ENCODE assay signal across 17 cellular contexts in genomic region chr1:160630523-160631087, GRCh38. TPM values are rescaled to one million over a fixed set of nuclear protein-coding genes. Genes with fewer than 3 reads are reported as not detected.
A peak's percentile ranks its signal among the peaks of the same experiment; 100 is the strongest.
DNase-seq lines count a peak whose midpoint lies in the region; ATAC-seq and TF ChIP-seq lines count a peak whose summit lies in the region.
"Had no signal": no experiment of that assay in that cellular context is flagged by ENCODE, and none has a peak within 500 bp of the region (broad histone marks: within the 10 kb centered on the region; RNA-seq: fewer than 3 reads in every experiment).

No MANE protein-coding gene starts in this region.

- peaks cover 95% of the 10 kb centered on the region for H3K4me1 Mint-ChIP-seq in activated CD4-positive, alpha-beta T cell treated with anti-CD3 and anti-CD28 coated beads, Interleukin-2, amount 10 ng/mL, durations not matched to agents 7 days and 5 days
- H3K4me1 Mint-ChIP-seq in activated naive CD8-positive, alpha-beta T cell (ENCODE audit: low read depth): peaks cover 96% of the 10 kb centered on the region

- H3K27ac ChIP-seq in smooth muscle cell (ENCODE audit: low read depth): no peak overlapping the region
- H3K27ac ChIP-seq: GM23248 had no signal

- no peaks in the 10 kb centered on the region for H3K27me3 Mint-ChIP-seq in activated CD4-positive, alpha-beta T cell treated with anti-CD3 and anti-CD28 coated beads, Interleukin-2, amount 10 ng/mL, durations not matched to agents 7 days and 5 days
- H3K27me3 Mint-ChIP-seq in activated naive CD8-positive, alpha-beta T cell: no peaks in the 10 kb centered on the region

- peaks cover 89% of the 10 kb centered on the region for H3K36me3 Mint-ChIP-seq in activated CD4-positive, alpha-beta T cell treated with anti-CD3 and anti-CD28 coated beads, Interleukin-2, amount 10 ng/mL, durations not matched to agents 7 days and 5 days (ENCODE audit: low read depth)
- peaks cover 50% of the 10 kb centered on the region for H3K36me3 Mint-ChIP-seq in activated naive CD8-positive, alpha-beta T cell
- H3K36me3 Mint-ChIP-seq: WTC11 had no signal

- H3F3A ChIP-seq in smooth muscle cell (ENCODE audit: low read depth): peaks cover 4% of the 10 kb centered on the region

- no peak overlapping the region for H3K9ac ChIP-seq in smooth muscle cell (ENCODE audit: low read depth)
- H3K9ac ChIP-seq: GM23248 had no signal

- H4K20me1 ChIP-seq in smooth muscle cell (ENCODE audit: low read depth): no peaks in the 10 kb centered on the region

- peak overlapping the region; percentile 94 for H3K27ac Mint-ChIP-seq in activated CD4-positive, alpha-beta T cell treated with anti-CD3 and anti-CD28 coated beads, Interleukin-2, amount 10 ng/mL, durations not matched to agents 7 days and 5 days
- peak overlapping the region; percentile 51 for H3K27ac Mint-ChIP-seq in activated naive CD8-positive, alpha-beta T cell
- H3K27ac Mint-ChIP-seq: WTC11 had no signal

- H3K79me2 ChIP-seq in smooth muscle cell (ENCODE audit: low read depth): no peaks in the 10 kb centered on the region

- 28% methylated on average over 5 of the region's 5 CpGs for WGBS in smooth muscle cell (ENCODE audit: low lambda C conversion rate)

- H3K4me2 ChIP-seq in smooth muscle cell: no peak overlapping the region

- no peaks in the 10 kb centered on the region for H3K36me3 ChIP-seq in smooth muscle cell (ENCODE audit: low read depth)

- H2AFZ ChIP-seq in smooth muscle cell (ENCODE audit: low read depth): peak overlapping the region; percentile 41
- H2AFZ ChIP-seq: GM23248 had no signal

- no peak for TF ChIP-seq CTCF in smooth muscle cell (IDR thresholded peaks at IDR 0.05; ENCODE audit: borderline replicate concordance, insufficient read depth, poor library complexity, severe bottlenecking)

- CTCF ChIA-PET in activated CD4-positive, alpha-beta T cell treated with anti-CD3 and anti-CD28 coated beads, Interleukin-2, amount 10 ng/mL, durations not matched to agents 7 days and 5 days (lab: Charles Lee): interaction anchor here (1.0 to 3.7 kb wide), 2 partner anchors 9 to 82 kb away, joined by 3 to 11 read pairs; no protein-coding TSS in a partner anchor

- POLR2A ChIA-PET in activated CD4-positive, alpha-beta T cell treated with anti-CD3 and anti-CD28 coated beads, Interleukin-2, amount 10 ng/mL, durations not matched to agents 7 days and 5 days (lab: Charles Lee): interaction anchor here (0.8 kb wide), 1 partner anchor 10 kb away, joined by 3 read pairs; no protein-coding TSS in a partner anchor

- no peaks in the 10 kb centered on the region for H3K27me3 ChIP-seq in smooth muscle cell (ENCODE audit: low read depth)

- H3K9me3 ChIP-seq in smooth muscle cell (replicated peaks; ENCODE audit: low read depth): no peaks in the 10 kb centered on the region

- peak overlapping the region; percentile 73 for H3K4me3 Mint-ChIP-seq in activated CD4-positive, alpha-beta T cell treated with anti-CD3 and anti-CD28 coated beads, Interleukin-2, amount 10 ng/mL, durations not matched to agents 7 days and 5 days
- H3K4me3 Mint-ChIP-seq in activated naive CD8-positive, alpha-beta T cell: peak overlapping the region; percentile 75
- H3K4me3 Mint-ChIP-seq: WTC11 had no signal

- peaks cover 10% of the 10 kb centered on the region for H3K9me3 Mint-ChIP-seq in activated CD4-positive, alpha-beta T cell treated with anti-CD3 and anti-CD28 coated beads, Interleukin-2, amount 10 ng/mL, durations not matched to agents 7 days and 5 days
- H3K9me3 Mint-ChIP-seq in activated naive CD8-positive, alpha-beta T cell (ENCODE audit: low read depth): peaks cover 4% of the 10 kb centered on the region

- H3K4me1 ChIP-seq in smooth muscle cell (ENCODE audit: low read depth): no peaks in the 10 kb centered on the region

- DNase-seq in activated CD4-positive, alpha-beta T cell treated with anti-CD3 and anti-CD28 coated beads, Interleukin-2, amount 10 ng/mL, durations not matched to agents 7 days and 5 days: no peak
- no peak for DNase-seq in activated CD4-positive, alpha-beta T cell treated with anti-CD3 and anti-CD28 coated beads for 48 hours
- peak; percentile 88 for DNase-seq in NCI-H526 treated with DMSO at 0.1 percent for 48 hours (lab: John Stamatoyannopoulos, UW)
- DNase-seq in smooth muscle cell (lab: John Stamatoyannopoulos, UW; ENCODE audit: unreplicated experiment): no peak
- no peak for DNase-seq in HCEC 1CT
- DNase-seq in COLO668 (lab: John Stamatoyannopoulos, UW; ENCODE audit: unreplicated experiment): no peak
- DNase-seq: amniotic stem cell; effector CD8-positive, alpha-beta T cell; GM23248; NCI-H1694 had no signal

- H3K4me3 ChIP-seq in smooth muscle cell: no peak overlapping the region
- H3K4me3 ChIP-seq: GM23248, lung had no signal

- ATAC-seq in GM21360 (IDR thresholded peaks at IDR 0.05; ENCODE audit: unreplicated experiment): no peak
- ATAC-seq: WTC11 had no signal

RNA-seq across cellular contexts. Expression of gene SLAMF1, which starts 16.2 kb away (rescaled TPM):
- 10 to 100 TPM; 70.4 to 70.6 TPM for total RNA-seq in activated CD4-positive, alpha-beta T cell treated with anti-CD3 and anti-CD28 coated beads, Interleukin-2, amount 10 ng/mL, durations not matched to agents 7 days and 5 days
- not detected in 2 replicates for total RNA-seq in smooth muscle cell
- not detected in 2 replicates for polyA plus RNA-seq in smooth muscle cell
- total RNA-seq: glomerular endothelial cell, GM23248, pulmonary artery endothelial cell had no signal
- polyA plus RNA-seq: AG04450, GM23248 had no signal

RNA-seq across cellular contexts. Expression of gene CD84, which starts 51.3 kb away (rescaled TPM):
- total RNA-seq in activated CD4-positive, alpha-beta T cell treated with anti-CD3 and anti-CD28 coated beads, Interleukin-2, amount 10 ng/mL, durations not matched to agents 7 days and 5 days: 10 to 100 TPM; 14.7 to 16.2 TPM
- total RNA-seq in smooth muscle cell: not detected in 2 replicates
- not detected in 2 replicates for polyA plus RNA-seq in smooth muscle cell
- total RNA-seq: glomerular endothelial cell, GM23248, pulmonary artery endothelial cell had no signal
- polyA plus RNA-seq: AG04450, GM23248 had no signal

Comparison
In these comparisons a context has a peak if more than half of its experiments do, and no peak if none do; other contexts are left out.
1. RNA of gene SLAMF1, which starts 16.2 kb away (total RNA-seq): 70.4 to 70.6 TPM in activated CD4-positive, alpha-beta T cell treated with anti-CD3 and anti-CD28 coated beads, Interleukin-2, amount 10 ng/mL, durations not matched to agents 7 days and 5 days; not detected in smooth muscle cell; every median in the first group is over 10 times any median in the second.
2. RNA of gene CD84, which starts 51.3 kb away (total RNA-seq): 14.7 to 16.2 TPM in activated CD4-positive, alpha-beta T cell treated with anti-CD3 and anti-CD28 coated beads, Interleukin-2, amount 10 ng/mL, durations not matched to agents 7 days and 5 days; not detected in smooth muscle cell; every median in the first group is over 10 times any median in the second.